11 cellular contexts compared by ENCODE assay signal in the genomic region with DNA sequence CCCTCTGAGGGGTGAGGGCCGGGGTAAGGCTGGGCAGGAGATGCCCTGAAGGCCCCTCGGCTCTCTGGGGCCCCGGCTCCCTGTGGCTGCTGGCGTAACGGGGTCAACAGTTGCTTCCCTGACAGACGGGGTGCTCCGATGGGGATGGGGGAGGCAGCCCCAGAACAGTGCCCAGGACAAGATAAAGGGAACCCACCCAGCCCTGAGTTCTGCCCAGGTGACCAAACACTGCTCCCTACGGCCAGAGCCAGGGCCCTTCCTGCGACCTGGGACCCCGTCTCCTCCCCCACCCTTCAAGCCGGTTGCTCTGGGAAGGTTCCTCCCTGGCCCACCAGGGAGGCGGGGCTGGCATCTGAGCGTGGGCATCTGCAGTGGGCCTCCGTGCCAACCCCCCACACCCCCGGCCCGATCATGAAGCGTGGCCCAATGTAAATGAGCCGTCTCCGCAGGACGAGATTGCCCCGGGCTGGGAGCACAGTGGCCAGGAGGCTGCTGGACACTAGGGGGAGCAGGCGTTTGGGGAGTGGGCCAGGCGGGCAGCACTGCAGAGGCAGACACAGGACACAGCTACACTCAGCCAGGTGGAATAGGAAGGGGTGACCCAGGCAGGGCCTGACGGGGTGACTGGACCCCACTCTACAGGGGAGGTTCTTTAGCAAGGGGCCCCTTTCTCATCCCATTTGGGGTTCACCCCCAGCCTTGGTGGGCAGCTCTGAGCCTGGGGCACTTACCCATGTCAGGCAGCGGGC. TPM values are rescaled to one million over a fixed set of nuclear protein-coding genes. Genes with fewer than 3 reads are reported as not detected.
DNase-seq lines count a peak whose midpoint lies in the region; ATAC-seq and TF ChIP-seq lines count a peak whose summit lies in the region.
"Had no signal": no experiment of that assay in that cellular context is flagged by ENCODE, and none has a peak within 500 bp of the region (broad histone marks: within the 10 kb centered on the region; RNA-seq: fewer than 3 reads in every experiment).

No MANE protein-coding gene starts in this region.

- no peak overlapping the region for H3K4me3 Mint-ChIP-seq in T-helper 17 cell

- ATAC-seq in T-helper 17 cell, result no peak
- ATAC-seq in HG03159 (IDR thresholded peaks at IDR 0.05; ENCODE audit: unreplicated experiment), result no peak

- H3K4me2 ChIP-seq in DOHH2 (ENCODE audit: low read length) (no peak overlapping the region), neuronal stem cell (ENCODE audit: insufficient read depth, low read length, poor library complexity, severe bottlenecking) (no peak overlapping the region)

- no peaks in the 10 kb centered on the region for H3K36me3 Mint-ChIP-seq in T-helper 17 cell (ENCODE audit: low read depth)

- H4K91ac ChIP-seq in neuronal stem cell (ENCODE audit: low read depth, low read length, poor library complexity), result no peak overlapping the region

- DNase-seq in NCI-H460 (ENCODE audit: extremely low read depth, low read depth), result peak; percentile 20
- no peak for DNase-seq in esophagus squamous epithelium (lab: John Stamatoyannopoulos, UW)
- DNase-seq in neuronal stem cell (ENCODE audit: low spot score), result no peak
- no peak for DNase-seq in T-helper 17 cell
- no peak for DNase-seq in NCI-H510A treated with DMSO at 0.1 percent for 48 hours (lab: John Stamatoyannopoulos, UW)
- no peak for DNase-seq in mucosa of gallbladder (ENCODE audit: low spot score)
- DNase-seq: T1000, uterus had no signal

- peak overlapping the region; percentile 78 for H3K18ac ChIP-seq in neuronal stem cell (ENCODE audit: low read length)

- H3K4ac ChIP-seq in neuronal stem cell (ENCODE audit: low read length), result no peak overlapping the region

- peak overlapping the region; percentile 70 for H3K9ac ChIP-seq in neuronal stem cell (ENCODE audit: low read depth, low read length, poor library complexity)

- H3K27me3 ChIP-seq in DOHH2 (ENCODE audit: control insufficient read depth, low read length) (peaks cover 12% of the 10 kb centered on the region), esophagus squamous epithelium (peaks cover 0 to 54% (median 0%) of the 10 kb centered on the region in 4 donors), neuronal stem cell (ENCODE audit: control insufficient read depth in 3 of 3, insufficient read depth in 3 of 3, low read depth in 1 of 3, low read length in 3 of 3) (peaks cover 0 to 31% (median 2%) of the 10 kb centered on the region in 3 experiments)
- H3K27me3 ChIP-seq: uterus had no signal

- H2AK5ac ChIP-seq in neuronal stem cell (ENCODE audit: low read depth, low read length), result peak overlapping the region; percentile 98

- no peak overlapping the region for H2BK5ac ChIP-seq in neuronal stem cell (ENCODE audit: low read length)

- TF ChIP-seq POLR2A in esophagus squamous epithelium (IDR thresholded peaks at IDR 0.05), result no peak

- H3K27ac ChIP-seq in DOHH2 (ENCODE audit: low read depth, low read length), result no peak overlapping the region
- peak overlapping the region in 3 of 4 donors; percentile 44 to 56 (median 49) for H3K27ac ChIP-seq in esophagus squamous epithelium
- no peak overlapping the region for H3K27ac ChIP-seq in neuronal stem cell (replicated peaks; ENCODE audit: low read length)
- H3K27ac ChIP-seq: uterus had no signal

- peak overlapping the region; percentile 91 for H3K23ac ChIP-seq in neuronal stem cell (ENCODE audit: low read depth, low read length, poor library complexity)

- H3K27ac Mint-ChIP-seq in T-helper 17 cell, result no peak overlapping the region

- H2AFZ ChIP-seq in neuronal stem cell (ENCODE audit: low read length), result peak overlapping the region; percentile 69

- H3K79me2 ChIP-seq in DOHH2 (ENCODE audit: control insufficient read depth, low read length), result no peaks in the 10 kb centered on the region

- H2BK15ac ChIP-seq in neuronal stem cell (ENCODE audit: low read length), result peak overlapping the region; percentile 49

- no peaks in the 10 kb centered on the region for H4K20me1 ChIP-seq in DOHH2 (ENCODE audit: control insufficient read depth, insufficient read depth, low read depth, low read length)

- H3K79me1 ChIP-seq in neuronal stem cell (ENCODE audit: low read depth, low read length), result peaks cover 2% of the 10 kb centered on the region

- no peak overlapping the region for H3K14ac ChIP-seq in neuronal stem cell (ENCODE audit: low read length)

- H4K8ac ChIP-seq in neuronal stem cell (ENCODE audit: low read depth, low read length), result no peak overlapping the region

- H3K27me3 Mint-ChIP-seq in T-helper 17 cell, result no peaks in the 10 kb centered on the region

- WGBS in esophagus squamous epithelium, 2 donors, result 8% methylated on average over 2 of the region's 25 CpGs
- no CpG with 5 or more reads among the region's 25 CpGs for WGBS in neuronal stem cell (ENCODE audit: extremely low coverage in 2 of 2, insufficient read length in 2 of 2, insufficient replicate concordance in 1 of 2), 2 donors

- H3K36me3 ChIP-seq in DOHH2 (ENCODE audit: control insufficient read depth, low read length) (no peaks in the 10 kb centered on the region), esophagus squamous epithelium (no peaks in the 10 kb centered on the region), neuronal stem cell (replicated peaks in 1 of 2; ENCODE audit: control insufficient read depth in 2 of 2, insufficient read depth in 2 of 2, low read length in 2 of 2) (no peaks in the 10 kb centered on the region)
- H3K36me3 ChIP-seq: uterus had no signal

- intact Hi-C loops in esophagus squamous epithelium (cut with DNase I), result no loop called here

- H3K4me3 ChIP-seq in DOHH2 (ENCODE audit: low read length), result no peak overlapping the region
- H3K4me3 ChIP-seq in esophagus squamous epithelium, result peak overlapping the region in 2 of 4 donors; percentile 21 to 45
- H3K4me3 ChIP-seq in neuronal stem cell (ENCODE audit: low read length in 2 of 2), result no peak overlapping the region
- H3K4me3 ChIP-seq: uterus had no signal

- H3F3A ChIP-seq in DOHH2 (ENCODE audit: control insufficient read depth, insufficient read depth), result no peaks in the 10 kb centered on the region

- TF ChIP-seq CTCF in DOHH2 (IDR thresholded peaks at IDR 0.05; ENCODE audit: low read depth, low read length, poor library complexity, severe bottlenecking), result peak; percentile 31
- TF ChIP-seq CTCF in esophagus squamous epithelium (IDR thresholded peaks at IDR 0.05), result peak in 3 of 6 experiments; percentile 12 to 34 (median 21)

- H3K4me1 ChIP-seq in DOHH2 (ENCODE audit: control insufficient read depth, low read length) (peaks cover 14% of the 10 kb centered on the region), esophagus squamous epithelium (peaks cover 44 to 80% (median 52%) of the 10 kb centered on the region in 3 donors), neuronal stem cell (ENCODE audit: control insufficient read depth in 2 of 2, insufficient read depth in 1 of 2, low read depth in 1 of 2, low read length in 2 of 2) (peaks cover 1 to 13% of the 10 kb centered on the region in 2 donors)
- H3K4me1 ChIP-seq: uterus had no signal

- H3K4me1 Mint-ChIP-seq in T-helper 17 cell, result peaks cover 24% of the 10 kb centered on the region

- H3K9me2 ChIP-seq in DOHH2 (replicated peaks; ENCODE audit: control insufficient read depth, low read length), result no peaks in the 10 kb centered on the region

- peak overlapping the region; percentile 81 for H2BK120ac ChIP-seq in neuronal stem cell (ENCODE audit: low read depth, low read length)

- no peak overlapping the region for H2BK12ac ChIP-seq in neuronal stem cell (ENCODE audit: low read length)

- no peaks in the 10 kb centered on the region for H3K9me3 ChIP-seq in DOHH2 (ENCODE audit: control insufficient read depth, insufficient read depth, low read length)
- no peaks in the 10 kb centered on the region for H3K9me3 ChIP-seq in esophagus squamous epithelium
- no peaks in the 10 kb centered on the region for H3K9me3 ChIP-seq in neuronal stem cell (replicated peaks in 1 of 2; ENCODE audit: control insufficient read depth in 2 of 2, insufficient read depth in 1 of 2, low read depth in 1 of 2, low read length in 2 of 2)
- no peaks in the 10 kb centered on the region for H3K9me3 ChIP-seq in T-helper 17 cell (ENCODE audit: control insufficient read depth, low read length, poor library complexity, severe bottlenecking)
- H3K9me3 ChIP-seq: uterus had no signal

RNA-seq across cellular contexts. Expression of a gene that starts 1.1 kb away (rescaled TPM):
- total RNA-seq in NCI-H460 (2014; rRNA removed; shearing (Covaris generic)), result 0.07 TPM in 1 of 2 replicates, not detected in the other
- polyA plus RNA-seq in NCI-H460 (2014; cell fraction: nucleus; rRNA removed), result 0.85 TPM in 1 of 2 replicates, not detected in the other
- total RNA-seq in esophagus squamous epithelium (1 to 10 TPM; 1.1 to 4.2 (median 2.9) TPM), T-helper 17 cell (under 1 TPM; 0.57 to 0.97 TPM), mucosa of gallbladder (0.52 TPM)
- polyA plus RNA-seq in neuronal stem cell (2013, experiment 1 of 2), result 0.28 TPM
- 0.33 TPM for polyA plus RNA-seq in neuronal stem cell (2013, experiment 2 of 2)
- total RNA-seq: skeletal muscle tissue had no signal

RNA-seq across cellular contexts. Expression of a gene that starts 16.1 kb away (rescaled TPM):
- 5.3 and 5.8 TPM in 2 replicates for total RNA-seq in NCI-H460 (2014; rRNA removed; shearing (Covaris generic))
- 1.8 and 3.0 TPM in 2 replicates for polyA plus RNA-seq in NCI-H460 (2014; cell fraction: nucleus; rRNA removed)
- total RNA-seq in esophagus squamous epithelium (10 to 100 TPM in 3 of 4 donors, 1 to 10 TPM in 1; 5.4 to 27.8 (median 18.0) TPM), T-helper 17 cell (10 to 100 TPM; 47.5 to 61.2 TPM), mucosa of gallbladder (26.8 TPM)
- 50.4 TPM for polyA plus RNA-seq in neuronal stem cell (2013, experiment 1 of 2)
- 51.0 TPM for polyA plus RNA-seq in neuronal stem cell (2013, experiment 2 of 2)

RNA-seq across cellular contexts. Expression of a gene that starts 16.7 kb away (rescaled TPM):
- 4.0 and 4.2 TPM in 2 replicates for total RNA-seq in NCI-H460 (2014; rRNA removed; shearing (Covaris generic))
- 4.1 and 7.0 TPM in 2 replicates for polyA plus RNA-seq in NCI-H460 (2014; cell fraction: nucleus; rRNA removed)
- 10 to 100 TPM in 2 of 4 donors, 1 to 10 TPM in 2; 7.9 to 18.4 (median 10.4) TPM for total RNA-seq in esophagus squamous epithelium
- 3.6 TPM for polyA plus RNA-seq in neuronal stem cell (2013, experiment 1 of 2)
- 3.7 TPM for polyA plus RNA-seq in neuronal stem cell (2013, experiment 2 of 2)
- 10 to 100 TPM; 12.9 to 15.2 TPM for total RNA-seq in T-helper 17 cell
- total RNA-seq in mucosa of gallbladder, result 21.7 TPM

Comparison
In these comparisons a context has a peak if more than half of its experiments do, and no peak if none do; other contexts are left out.
1. H3K27ac ChIP-seq: peak in esophagus squamous epithelium (3 of 4); none in DOHH2 (single experiment) and neuronal stem cell (single experiment).